29 cellular contexts compared by ENCODE assay signal in the genomic region with DNA sequence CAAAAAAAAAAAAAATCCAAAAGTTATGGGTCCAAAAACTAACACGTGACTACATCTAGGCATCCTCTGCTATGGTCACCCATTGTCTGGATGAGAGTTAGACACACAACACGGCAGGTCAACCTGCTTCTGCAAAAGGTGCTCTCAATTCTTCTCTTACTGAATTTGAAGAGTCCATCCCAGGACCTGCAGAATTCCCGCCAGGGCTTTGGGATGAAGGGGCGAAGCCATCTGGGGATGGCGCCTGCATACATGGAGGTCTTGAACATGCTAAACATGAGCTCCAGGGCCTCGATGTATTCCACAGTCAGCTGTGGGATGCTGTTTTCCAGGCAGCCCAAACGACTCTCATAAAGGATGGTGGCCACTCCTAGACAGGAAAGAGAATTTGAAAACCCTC. TPM values are rescaled to one million over a fixed set of nuclear protein-coding genes. Genes with fewer than 3 reads are reported as not detected.
A peak's percentile ranks its signal among the peaks of the same experiment; 100 is the strongest.
DNase-seq lines count a peak whose midpoint lies in the region; ATAC-seq, FAIRE-seq and TF ChIP-seq lines count a peak whose summit lies in the region.
"Had no signal": no experiment of that assay in that cellular context is flagged by ENCODE, and none has a peak within 500 bp of the region (broad histone marks: within the 10 kb centered on the region; RNA-seq: fewer than 3 reads in every experiment).

No MANE protein-coding gene starts in this region.

- H3K4me3 ChIP-seq in HepG2 (replicated peaks in 1 of 3; ENCODE audit: insufficient read depth in 1 of 3, low read depth in 2 of 3, low read length in 3 of 3) (no peak overlapping the region), right lobe of liver (no peak overlapping the region), esophagus muscularis mucosa (no peak overlapping the region), spleen (no peak overlapping the region)
- H3K4me3 ChIP-seq: BLaER1, GM12878 had no signal

- CTCF ChIA-PET in HepG2 (lab: Yijun Ruan, JAX; ENCODE audit: low intra/inter-chr PET ratio, low total read pairs) = no interaction called here

- in situ Hi-C loops in HepG2 (cut with HindIII; ENCODE audit: extremely low pct_ligation_motif_present, low pct_unique_long_range_greater_than_20kb) = no loop called here

- WGBS in HepG2 (ENCODE audit: low lambda C conversion rate) = 28% methylated on average over 7 of the region's 7 CpGs
- WGBS in right lobe of liver (ENCODE audit: insufficient coverage, low coverage, low lambda C conversion rate, missing lambda C conversion rate) = 66% methylated on average over 3 of the region's 7 CpGs
- 90% methylated on average over 7 of the region's 7 CpGs for WGBS in esophagus muscularis mucosa
- 84 to 92% (median 88%) methylated on average over 7 of the region's 7 CpGs for WGBS in spleen, 5 donors

- TF ChIP-seq RAD21 in HepG2 (CRISPR knock-in tag; IDR thresholded peaks at IDR 0.05) = no peak

- TF ChIP-seq EP300 in HepG2 (IDR thresholded peaks at IDR 0.05; ENCODE audit: low read depth in 2 of 2, low read length in 2 of 2) (no peak), HepG2 (CRISPR knock-in tag; IDR thresholded peaks at IDR 0.05; ENCODE audit: borderline replicate concordance) (no peak), esophagus muscularis mucosa (IDR thresholded peaks at IDR 0.05) (no peak)

- no peak overlapping the region for H3K4me2 ChIP-seq in HepG2 (ENCODE audit: low read depth, low read length)
- H3K4me2 ChIP-seq: BLaER1 had no signal

- no peak for TF ChIP-seq CTCF in HepG2 (CRISPR knock-in tag; IDR thresholded peaks at IDR 0.05)
- TF ChIP-seq CTCF in right lobe of liver (IDR thresholded peaks at IDR 0.05) = no peak
- TF ChIP-seq CTCF in esophagus muscularis mucosa (IDR thresholded peaks at IDR 0.05) = no peak
- TF ChIP-seq CTCF in spleen (IDR thresholded peaks at IDR 0.05 in 8 of 11, conservative IDR thresholded peaks at IDR 0.05 in 3 of 11) = no peak

- POLR2A ChIA-PET in HepG2 (lab: Yijun Ruan, JAX) = no interaction called here

- intact Hi-C loops in HepG2 (cut with micrococcal nuclease; ENCODE audit: unreplicated experiment) (no loop called here), right lobe of liver (cut with DNase I) (no loop called here), esophagus muscularis mucosa (cut with DNase I) (no loop called here), spleen (cut with DNase I; ENCODE audit: low total_unique reads) (no loop called here)

- no peak for DNase-seq in HepG2 (ENCODE audit: low spot score)
- no peak for DNase-seq in right lobe of liver
- DNase-seq in esophagus muscularis mucosa (ENCODE audit: extremely low spot score) = peak; percentile 50
- DNase-seq in spleen = peak; percentile 37
- no peak for DNase-seq in NCI-H1048 (lab: John Stamatoyannopoulos, UW)
- no peak for DNase-seq in NCI-H82 (lab: John Stamatoyannopoulos, UW)
- DNase-seq in GOT3 (lab: John Stamatoyannopoulos, UW) = no peak
- DNase-seq: 8988T; ACHN; BE2C; C1 segment of cervical spinal cord; CD4-positive, alpha-beta memory T cell; CD4-positive, CD25-positive, alpha-beta regulatory T cell; CD8-positive, alpha-beta memory T cell; COR-L47; DMS 273 treated with DMSO at 0.1 percent for 48 hours; DMS153; DMS53; DMS79; DND-41; EL; GDM1 had no signal

- no peaks in the 10 kb centered on the region for H3K9me3 ChIP-seq in HepG2 (ENCODE audit: low read length)
- no peaks in the 10 kb centered on the region for H3K9me3 ChIP-seq in right lobe of liver
- no peaks in the 10 kb centered on the region for H3K9me3 ChIP-seq in esophagus muscularis mucosa
- H3K9me3 ChIP-seq in spleen = no peaks in the 10 kb centered on the region
- H3K9me3 ChIP-seq: BE2C had no signal

- H3K27ac ChIP-seq in HepG2 (ENCODE audit: extremely low read length, insufficient read depth, low read length) (no peak overlapping the region), right lobe of liver (no peak overlapping the region), esophagus muscularis mucosa (replicated peaks in 1 of 4) (no peak overlapping the region), spleen (no peak overlapping the region)
- H3K27ac ChIP-seq: BLaER1 had no signal

- H3K4me1 ChIP-seq in HepG2 (ENCODE audit: insufficient read depth, low read length) = peaks cover 11% of the 10 kb centered on the region
- H3K4me1 ChIP-seq in right lobe of liver = no peaks in the 10 kb centered on the region
- H3K4me1 ChIP-seq in esophagus muscularis mucosa = peaks cover 0 to 4% (median 0%) of the 10 kb centered on the region in 4 donors
- peaks cover 0 to 7% (median 0%) of the 10 kb centered on the region in 6 donors for H3K4me1 ChIP-seq in spleen
- H3K4me1 ChIP-seq: BLaER1 had no signal

- no peaks in the 10 kb centered on the region for H3K79me2 ChIP-seq in HepG2 (ENCODE audit: insufficient read depth, low read length)

- H3K9ac ChIP-seq in HepG2 (ENCODE audit: insufficient read depth, low read depth, low read length) = no peak overlapping the region
- H3K9ac ChIP-seq: BLaER1 had no signal

- TF ChIP-seq POLR2A in HepG2 (IDR thresholded peaks at IDR 0.05; ENCODE audit: insufficient read depth in 1 of 2, low read depth in 2 of 2, low read length in 2 of 2) (no peak), right lobe of liver (IDR thresholded peaks at IDR 0.05) (no peak), esophagus muscularis mucosa (IDR thresholded peaks at IDR 0.05; ENCODE audit: low read depth) (no peak), spleen (IDR thresholded peaks at IDR 0.05) (no peak)

- no peak overlapping the region for H2AFZ ChIP-seq in HepG2 (ENCODE audit: low read length)

- peaks cover 2 to 20% of the 10 kb centered on the region in 2 experiments; a peak in 3 of 5 replicates for H3K27me3 ChIP-seq in HepG2 (ENCODE audit: control insufficient read depth in 1 of 2, insufficient read depth in 2 of 2, low read length in 2 of 2)
- no peaks in the 10 kb centered on the region for H3K27me3 ChIP-seq in right lobe of liver
- no peaks in the 10 kb centered on the region for H3K27me3 ChIP-seq in esophagus muscularis mucosa
- peaks cover 0 to 15% (median 0%) of the 10 kb centered on the region in 7 donors for H3K27me3 ChIP-seq in spleen (replicated peaks in 1 of 7)
- H3K27me3 ChIP-seq: BE2C, BLaER1 had no signal

- H3K36me3 ChIP-seq in HepG2 (replicated peaks in 1 of 2; ENCODE audit: control insufficient read depth in 1 of 2, insufficient read depth in 2 of 2, low read length in 2 of 2) = no peaks in the 10 kb centered on the region
- H3K36me3 ChIP-seq in right lobe of liver = no peaks in the 10 kb centered on the region
- no peaks in the 10 kb centered on the region for H3K36me3 ChIP-seq in esophagus muscularis mucosa
- H3K36me3 ChIP-seq in spleen = no peaks in the 10 kb centered on the region
- H3K36me3 ChIP-seq: BE2C, BLaER1 had no signal

- ATAC-seq in HepG2 (no peak), right lobe of liver (no peak)
- ATAC-seq: GM12878 had no signal

- no peak for FAIRE-seq in HepG2 (lab: Jason Lieb, UNC)
- FAIRE-seq: A204.1, GM12878, GM12892, GM18507 had no signal

- H4K20me1 ChIP-seq in HepG2 (ENCODE audit: insufficient read depth, low read length) = no peaks in the 10 kb centered on the region
- H4K20me1 ChIP-seq: BLaER1 had no signal

- no TSS peak for BruUV-seq in HepG2 (replicated peaks; lab: Mats Ljungman, UMichigan)

TF ChIP-seq in HepG2, 621 proteins besides CTCF, POLR2A, EP300 and RAD21:
- TF ChIP-seq SOX5 (CRISPR knock-in tag; IDR thresholded peaks at IDR 0.05; ENCODE audit: borderline replicate concordance) (no peak), ZBTB25 (CRISPR knock-in tag; IDR thresholded peaks at IDR 0.05) (no peak), RAD51 (IDR thresholded peaks at IDR 0.05; ENCODE audit: borderline replicate concordance) (peak; percentile 41; the same call in 1 of the 2 replicates)

RNA-seq across cellular contexts. Expression of gene CYP27C1, which starts 19.1 kb away (rescaled TPM):
- total RNA-seq in HepG2 (2016; rRNA removed; fragmentation: Illumina TruSeq; extraction: Trizol) (not detected in 2 replicates), right lobe of liver (under 1 TPM in 1 of 6 experiments, not detected in 5; 0.05 TPM), esophagus muscularis mucosa (under 1 TPM in 2 of 4 donors, not detected in 2; under 0.01 to 0.26 TPM), spleen (under 1 TPM in 5 of 7 donors, not detected in 2; 0.07 to 0.36 (median 0.19) TPM)
- not detected in 2 replicates for total RNA-seq in HepG2 (2016; cell fraction: cytosol; rRNA removed; fragmentation: Illumina TruSeq; extraction: Trizol; ENCODE audit: low read depth)
- not detected in 2 replicates for total RNA-seq in HepG2 (2016; cell fraction: insoluble cytoplasmic fraction; rRNA removed; fragmentation: Illumina TruSeq; extraction: Trizol)
- total RNA-seq in HepG2 (2016; cell fraction: membrane; rRNA removed; fragmentation: Illumina TruSeq; extraction: Trizol) = not detected in 2 replicates
- total RNA-seq in HepG2 (2016; cell fraction: nucleus; rRNA removed; fragmentation: Illumina TruSeq; extraction: Trizol) = not detected in 2 replicates
- polyA plus RNA-seq in HepG2 (2011; rRNA removed) (not detected in 2 replicates), spleen (under 1 TPM; 0.10 to 0.33 (median 0.23) TPM)
- not detected in 2 replicates for polyA plus RNA-seq in HepG2 (2011; cell fraction: cytosol; rRNA removed)
- polyA plus RNA-seq in HepG2 (2011; cell fraction: nucleus; rRNA removed) = not detected in 2 replicates
- not detected in 2 replicates for polyA plus RNA-seq in HepG2 (2012)
- polyA plus RNA-seq in HepG2 (2016; cell fraction: cytosol; fragmentation: Illumina TruSeq; extraction: Trizol; ENCODE audit: low read depth) = not detected in 2 replicates
- not detected in 2 replicates for polyA plus RNA-seq in HepG2 (2016; cell fraction: insoluble cytoplasmic fraction; fragmentation: Illumina TruSeq; extraction: Trizol; ENCODE audit: low read depth)
- not detected in 2 replicates for polyA plus RNA-seq in HepG2 (2016; cell fraction: membrane; fragmentation: Illumina TruSeq; extraction: Trizol; ENCODE audit: low read depth)
- polyA plus RNA-seq in HepG2 (2016; cell fraction: nucleus; fragmentation: Illumina TruSeq; extraction: Trizol; ENCODE audit: insufficient read depth, low read depth) = not detected in 2 replicates
- not detected in 2 replicates for polyA minus RNA-seq in HepG2 (2011; rRNA and poly(A)+ RNA removed; ENCODE audit: low replicate concordance)
- not detected in 2 replicates for polyA minus RNA-seq in HepG2 (2011; cell fraction: cytosol; rRNA and poly(A)+ RNA removed)
- not detected in 2 replicates for polyA minus RNA-seq in HepG2 (2011; cell fraction: nucleus; rRNA and poly(A)+ RNA removed)
- total RNA-seq: CD4-positive, alpha-beta memory T cell; CD4-positive, CD25-positive, alpha-beta regulatory T cell; CD8-positive, alpha-beta memory T cell; GM12878 had no signal
- polyA plus RNA-seq: AG04450; CD14-positive monocyte; CD4-positive, alpha-beta memory T cell; CD4-positive, CD25-positive, alpha-beta regulatory T cell; CD8-positive, alpha-beta memory T cell; GM12878 had no signal

Comparison
In these comparisons a context has a peak if more than half of its experiments do, and no peak if none do; other contexts are left out.
1. DNase-seq: peak in esophagus muscularis mucosa (single experiment) and spleen (single experiment); none in HepG2 (single experiment), right lobe of liver (0 of 3), NCI-H1048 (single experiment), NCI-H82 (single experiment) and GOT3 (single experiment).